In the genomic region with DNA sequence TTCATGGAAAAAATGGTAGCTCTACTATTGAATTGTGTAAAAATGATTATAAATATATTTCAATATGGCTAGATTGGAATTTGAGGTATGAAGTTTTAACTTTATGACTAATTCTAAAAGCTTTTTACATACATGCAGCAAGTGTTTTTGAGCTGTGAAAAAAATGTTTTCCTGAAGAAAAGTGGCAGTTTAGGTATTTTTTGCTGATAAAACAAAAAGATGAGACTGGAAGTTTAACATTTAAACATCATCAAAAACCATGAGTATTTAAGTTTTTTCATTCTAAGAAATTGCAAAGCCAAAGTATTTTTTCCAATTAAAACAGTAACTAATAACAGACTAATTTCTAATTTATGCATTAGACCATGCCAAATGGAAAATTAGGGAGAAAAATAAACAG, we compare ENCODE assay signal across 38 cellular contexts.
"Had no signal": no experiment of that assay in that cellular context is flagged by ENCODE, and none has a peak within 500 bp of the region (broad histone marks: within the 10 kb centered on the region; RNA-seq: fewer than 3 reads in every experiment).

No MANE protein-coding gene starts in this region.

- H3K9me3 ChIP-seq: adrenal gland had no signal

- H3K27me3 Mint-ChIP-seq: activated B cell treated with CpG ODN at 0.5 μM for 24 hours; activated CD4-positive, alpha-beta T cell treated with anti-CD3 and anti-CD28 coated beads, Interleukin-2, amount 10 ng/mL, durations not matched to agents 24 days and 14 days; activated CD8-positive, alpha-beta T cell treated with anti-CD3 and anti-CD28 coated beads for 36 hours; activated naive CD8-positive, alpha-beta T cell treated with anti-CD3 and anti-CD28 coated beads for 36 hours; central memory CD8-positive, alpha-beta T cell had no signal

- H3K4me3 ChIP-seq: adrenal gland, cardiac muscle cell had no signal

- H3K36me3 ChIP-seq: adrenal gland, cardiac muscle cell had no signal

- H3K4me1 Mint-ChIP-seq: activated B cell treated with CpG ODN at 0.5 μM for 24 hours; activated CD4-positive, alpha-beta T cell treated with anti-CD3 and anti-CD28 coated beads, Interleukin-2, amount 10 ng/mL, durations not matched to agents 24 days and 14 days; activated naive CD8-positive, alpha-beta T cell treated with anti-CD3 and anti-CD28 coated beads for 36 hours; activated T-helper 17 cell treated with anti-CD3 and anti-CD28 coated beads, Interleukin-2, amount 50 U/mL, for 72 hours; brain; central memory CD8-positive, alpha-beta T cell had no signal

- DNase-seq: activated B cell treated with CpG ODN at 0.5 μM for 24 hours; activated CD4-positive, alpha-beta memory T cell treated with anti-CD3 and anti-CD28 coated beads for 36 hours; activated CD4-positive, alpha-beta T cell treated with anti-CD3 and anti-CD28 coated beads for 4 hours; activated CD4-positive, alpha-beta T cell treated with anti-CD3 and anti-CD28 coated beads, Interleukin-2, amount 10 ng/mL, durations not matched to agents 24 days and 14 days; activated CD4-positive, alpha-beta T cell treated with anti-CD3 and anti-CD28 coated beads, Interleukin-2, amount 50 U/mL, for 1 hour; activated CD4-positive, alpha-beta T cell treated with anti-CD3 and anti-CD28 coated beads, Interleukin-2, amount 50 U/mL, for 4 hours; activated CD4-positive, CD25-positive, alpha-beta regulatory T cell treated with anti-CD3 and anti-CD28 coated beads, Interleukin-2, amount 50 U/mL, for 72 hours; activated CD8-positive, alpha-beta memory T cell treated with anti-CD3 and anti-CD28 coated beads, Interleukin-2, amount 50 U/mL, for 4 hours; activated CD8-positive, alpha-beta T cell treated with anti-CD3 and anti-CD28 coated beads for 36 hours; activated effector memory CD4-positive, alpha-beta T cell treated with anti-CD3 and anti-CD28 coated beads, Interleukin-2, amount 50 U/mL, for 16 hours; activated gamma-delta T cell treated with Interleukin-2 at 50 U/mL for 16 hours; activated naive CD4-positive, alpha-beta T cell; activated naive CD4-positive, alpha-beta T cell treated with anti-CD3 and anti-CD28 coated beads for 36 hours; activated naive CD4-positive, alpha-beta T cell treated with anti-CD3 and anti-CD28 coated beads, Interleukin-2, amount 50 U/mL, for 16 hours; activated naive CD8-positive, alpha-beta T cell treated with anti-CD3 and anti-CD28 coated beads for 36 hours; activated T-cell treated with anti-CD3 and anti-CD28 coated beads for 4 hours; activated T-cell treated with anti-CD3 and anti-CD28 coated beads, Interleukin-2, amount 50 U/mL, for 1 hour; activated T-cell treated with anti-CD3 and anti-CD28 coated beads, Interleukin-2, amount 50 U/mL, for 4 hours; activated T-cell treated with anti-CD3 and anti-CD28 coated beads, Interleukin-2, amount 50 U/mL, for 72 hours; adrenal gland; amniotic stem cell; aorta; caudate nucleus; cerebellar nuclear complex; T-helper 1 cell; T-helper 2 cell; T-helper 9 cell had no signal

- H3K27ac ChIP-seq: adrenal gland, cardiac muscle cell, VCaP had no signal

- H3K27me3 ChIP-seq: adrenal gland, cardiac muscle cell had no signal

- H3K27ac Mint-ChIP-seq: activated B cell treated with CpG ODN at 0.5 μM for 24 hours; activated CD4-positive, alpha-beta memory T cell treated with anti-CD3 and anti-CD28 coated beads for 36 hours; activated CD4-positive, alpha-beta T cell treated with anti-CD3 and anti-CD28 coated beads, Interleukin-2, amount 10 ng/mL, durations not matched to agents 24 days and 14 days; activated CD8-positive, alpha-beta T cell treated with anti-CD3 and anti-CD28 coated beads for 36 hours; activated naive CD4-positive, alpha-beta T cell treated with anti-CD3 and anti-CD28 coated beads for 36 hours; activated naive CD4-positive, alpha-beta T cell treated with anti-CD3 and anti-CD28 coated beads, Interleukin-2, amount 50 U/mL, for 72 hours; activated naive CD8-positive, alpha-beta T cell treated with anti-CD3 and anti-CD28 coated beads for 36 hours; activated T-cell treated with anti-CD3 and anti-CD28 coated beads, Interleukin-2, amount 50 U/mL, for 72 hours; activated T-helper 1 cell treated with anti-CD3 and anti-CD28 coated beads, Interleukin-12 subunit alpha, Interleukin-12 subunit beta, Interleukin-2, Interleukin-4 antibody, amounts not matched to agents 30 ng/mL and 10 ng/mL and 1 ng/mL, durations not matched to agents 14 hours and 24 hours and 36 hours; activated T-helper 17 cell treated with anti-CD3 and anti-CD28 coated beads, Interleukin-2, amount 50 U/mL, for 72 hours; brain; T-helper 1 cell treated with Interleukin-12 subunit alpha and Interleukin-12 subunit beta and Interleukin-4 antibody, amounts not matched to agents 30 μg/mL and 1 μg/mL, for 36 hours; T-helper 2 cell treated with Interferon-gamma antibody and Interleukin-4, amounts not matched to agents 5 μg/mL and 100 μg/mL, for 36 hours had no signal

- FAIRE-seq: bronchial epithelial cell, TTC549 had no signal

- ATAC-seq: activated CD8-positive, alpha-beta T cell treated with anti-CD3 and anti-CD28 coated beads for 36 hours; activated naive CD4-positive, alpha-beta T cell treated with anti-CD3 and anti-CD28 coated beads, Interleukin-2, amount 50 U/mL, for 72 hours; activated T-cell treated with anti-CD3 and anti-CD28 coated beads, Interleukin-2, amount 50 U/mL, for 4 hours; activated T-cell treated with anti-CD3 and anti-CD28 coated beads, Interleukin-2, amount 50 U/mL, for 72 hours; activated T-helper 17 cell treated with anti-CD3 and anti-CD28 coated beads, Interleukin-2, amount 50 U/mL, for 72 hours had no signal

- H3K36me3 Mint-ChIP-seq: activated CD4-positive, alpha-beta memory T cell treated with anti-CD3 and anti-CD28 coated beads for 36 hours; activated naive CD8-positive, alpha-beta T cell treated with anti-CD3 and anti-CD28 coated beads for 36 hours; brain had no signal

- H3K4me3 Mint-ChIP-seq: activated B cell treated with CpG ODN at 0.5 μM for 24 hours; activated CD4-positive, alpha-beta memory T cell treated with anti-CD3 and anti-CD28 coated beads for 36 hours; activated CD4-positive, alpha-beta T cell treated with anti-CD3 and anti-CD28 coated beads, Interleukin-2, amount 10 ng/mL, durations not matched to agents 24 days and 14 days; activated CD8-positive, alpha-beta T cell treated with anti-CD3 and anti-CD28 coated beads for 36 hours; activated naive CD4-positive, alpha-beta T cell treated with anti-CD3 and anti-CD28 coated beads for 36 hours; activated naive CD8-positive, alpha-beta T cell treated with anti-CD3 and anti-CD28 coated beads for 36 hours; activated T-cell treated with anti-CD3 and anti-CD28 coated beads, Interleukin-2, amount 50 U/mL, for 4 hours; activated T-cell treated with anti-CD3 and anti-CD28 coated beads, Interleukin-2, amount 50 U/mL, for 72 hours; activated T-helper 1 cell treated with anti-CD3 and anti-CD28 coated beads, Interleukin-12 subunit alpha, Interleukin-12 subunit beta, Interleukin-2, Interleukin-4 antibody, amounts not matched to agents 30 ng/mL and 10 ng/mL and 1 ng/mL, durations not matched to agents 14 hours and 24 hours and 36 hours; activated T-helper 17 cell treated with anti-CD3 and anti-CD28 coated beads, Interleukin-2, amount 50 U/mL, for 72 hours; brain; central memory CD8-positive, alpha-beta T cell; T-helper 1 cell treated with Interleukin-12 subunit alpha and Interleukin-12 subunit beta and Interleukin-4 antibody, amounts not matched to agents 30 μg/mL and 1 μg/mL, for 36 hours; T-helper 2 cell treated with Interferon-gamma antibody and Interleukin-4, amounts not matched to agents 5 μg/mL and 100 μg/mL, for 36 hours had no signal

- H3K9me3 Mint-ChIP-seq: activated CD4-positive, alpha-beta memory T cell treated with anti-CD3 and anti-CD28 coated beads for 36 hours; activated naive CD4-positive, alpha-beta T cell treated with anti-CD3 and anti-CD28 coated beads for 36 hours; activated naive CD8-positive, alpha-beta T cell treated with anti-CD3 and anti-CD28 coated beads for 36 hours; activated T-cell treated with anti-CD3 and anti-CD28 coated beads, Interleukin-2, amount 50 U/mL, for 4 hours had no signal
